Comparison of ENCODE assay signal across 23 cellular contexts in genomic region chr12:3559601-3560294, GRCh38.
DNase-seq lines count a peak whose midpoint lies in the region; ATAC-seq and TF ChIP-seq lines count a peak whose summit lies in the region.
"Had no signal": no experiment of that assay in that cellular context is flagged by ENCODE, and none has a peak within 500 bp of the region (broad histone marks: within the 10 kb centered on the region; RNA-seq: fewer than 3 reads in every experiment).

No MANE protein-coding gene starts in this region.

- H3K27me3 ChIP-seq in RWPE2 (ENCODE audit: insufficient read depth, poor library complexity, severe bottlenecking): peaks cover 5% of the 10 kb centered on the region
- peaks cover 0 to 26% (median 0%) of the 10 kb centered on the region in 7 donors for H3K27me3 ChIP-seq in spleen (replicated peaks in 1 of 7)
- H3K27me3 ChIP-seq: body of pancreas, Peyer's patch, uterus had no signal

- no peak overlapping the region for H3K4me3 ChIP-seq in RWPE2 (ENCODE audit: severe bottlenecking)
- H3K4me3 ChIP-seq in spleen: no peak overlapping the region
- H3K4me3 ChIP-seq: body of pancreas, Peyer's patch, thoracic aorta, uterus had no signal

- H3K9me3 ChIP-seq in RWPE2 (ENCODE audit: severe bottlenecking): no peaks in the 10 kb centered on the region
- H3K9me3 ChIP-seq in spleen: no peaks in the 10 kb centered on the region
- H3K9me3 ChIP-seq: body of pancreas, Peyer's patch, thoracic aorta, uterus had no signal

- H3K27ac ChIP-seq in RWPE2 (ENCODE audit: poor library complexity, severe bottlenecking) (no peak overlapping the region), spleen (no peak overlapping the region)
- H3K27ac ChIP-seq: body of pancreas, C4-2B, Peyer's patch, thoracic aorta, uterus had no signal

- TF ChIP-seq POLR2A in spleen (IDR thresholded peaks at IDR 0.05): no peak

- TF ChIP-seq CTCF in RWPE2 (IDR thresholded peaks at IDR 0.05; ENCODE audit: poor library complexity, severe bottlenecking) (no peak), spleen (IDR thresholded peaks at IDR 0.05 in 8 of 11, conservative IDR thresholded peaks at IDR 0.05 in 3 of 11) (no peak)

- DNase-seq in DMS153 treated with DMSO at 0.1 percent for 48 hours (lab: John Stamatoyannopoulos, UW; ENCODE audit: unreplicated experiment) (peak; percentile 50), NCI-H128 (lab: John Stamatoyannopoulos, UW; ENCODE audit: unreplicated experiment) (peak; percentile 21), NCI-H2107 treated with DMSO at 0.1 percent for 48 hours (lab: John Stamatoyannopoulos, UW; ENCODE audit: unreplicated experiment) (peak; percentile 75), RWPE2 (ENCODE audit: low spot score) (peak; percentile 38), posterior vena cava (ENCODE audit: low spot score) (no peak), cardiac septum (ENCODE audit: low spot score) (no peak), spleen (no peak)
- DNase-seq: activated CD4-positive, alpha-beta T cell treated with anti-CD3 and anti-CD28 coated beads, Interleukin-2, amount 10 ng/mL, durations not matched to agents 7 days and 5 days; activated naive CD4-positive, alpha-beta T cell treated with Interleukin-2 at 50 U/mL for 16 hours; activated T-cell treated with anti-CD3 and anti-CD28 coated beads, Interleukin-2, amount 50 U/mL, for 24 hours; body of pancreas; effector CD8-positive, alpha-beta T cell; erythroblast; islet precursor cell; left ventricle myocardium superior; naive B cell; NCI-H1105; occipital lobe; Peyer's patch; uterus had no signal

- intact Hi-C loops in posterior vena cava (cut with DNase I) (no loop called here), cardiac septum (cut with DNase I) (no loop called here), spleen (cut with DNase I; ENCODE audit: low total_unique reads) (no loop called here)

- no peaks in the 10 kb centered on the region for H3K36me3 ChIP-seq in RWPE2 (ENCODE audit: low read depth)
- no peaks in the 10 kb centered on the region for H3K36me3 ChIP-seq in spleen
- H3K36me3 ChIP-seq: Peyer's patch, thoracic aorta, uterus had no signal

- ATAC-seq in RWPE2 (ENCODE audit: low read depth) (no peak), HG03139 (IDR thresholded peaks at IDR 0.05; ENCODE audit: unreplicated experiment) (no peak)
- ATAC-seq: body of pancreas, left ventricle myocardium superior had no signal

- no peaks in the 10 kb centered on the region for H3K4me1 ChIP-seq in RWPE2 (ENCODE audit: insufficient read depth, poor library complexity, severe bottlenecking)
- no peaks in the 10 kb centered on the region for H3K4me1 ChIP-seq in spleen
- H3K4me1 ChIP-seq: body of pancreas, Peyer's patch, uterus had no signal

- 73 to 83% (median 81%) methylated on average over 10 to 12 of the region's 12 CpGs for WGBS in spleen, 5 donors

Comparison
In these comparisons a context has a peak if more than half of its experiments do, and no peak if none do; other contexts are left out.
1. DNase-seq: peak in DMS153 treated with DMSO at 0.1 percent for 48 hours (single experiment), NCI-H128 (single experiment), NCI-H2107 treated with DMSO at 0.1 percent for 48 hours (single experiment) and RWPE2 (single experiment); none in posterior vena cava (single experiment), cardiac septum (single experiment) and spleen (single experiment).